Comparison of ENCODE assay signal across 2 cellular contexts in the genomic region with DNA sequence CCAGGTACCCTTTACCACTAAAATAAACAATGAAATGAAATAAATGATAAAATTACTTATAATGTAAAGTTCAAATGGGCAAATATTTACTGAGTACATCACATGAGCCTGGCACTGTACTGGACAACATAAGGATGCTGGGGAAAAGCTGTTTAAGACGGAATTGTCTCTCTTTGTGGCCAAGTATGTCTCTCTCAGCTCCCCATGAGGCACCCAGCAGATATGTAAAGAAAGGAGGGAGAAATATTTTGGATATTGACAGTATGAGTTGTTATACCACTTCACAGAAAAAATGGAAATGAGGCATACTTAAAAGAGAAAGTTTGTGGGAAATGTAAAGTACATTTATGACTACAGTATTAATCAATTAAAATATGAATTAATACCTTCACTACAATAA.
TF ChIP-seq lines count a peak whose summit lies in the region.

No MANE protein-coding gene starts in this region.

TF ChIP-seq in SK-N-SH treated with all-trans-retinoic acid at 6 μM for 48 hours, 23 proteins besides CTCF, POLR2A, EP300 and RAD21 (continued from another document):
- TF ChIP-seq, protein P1, sequence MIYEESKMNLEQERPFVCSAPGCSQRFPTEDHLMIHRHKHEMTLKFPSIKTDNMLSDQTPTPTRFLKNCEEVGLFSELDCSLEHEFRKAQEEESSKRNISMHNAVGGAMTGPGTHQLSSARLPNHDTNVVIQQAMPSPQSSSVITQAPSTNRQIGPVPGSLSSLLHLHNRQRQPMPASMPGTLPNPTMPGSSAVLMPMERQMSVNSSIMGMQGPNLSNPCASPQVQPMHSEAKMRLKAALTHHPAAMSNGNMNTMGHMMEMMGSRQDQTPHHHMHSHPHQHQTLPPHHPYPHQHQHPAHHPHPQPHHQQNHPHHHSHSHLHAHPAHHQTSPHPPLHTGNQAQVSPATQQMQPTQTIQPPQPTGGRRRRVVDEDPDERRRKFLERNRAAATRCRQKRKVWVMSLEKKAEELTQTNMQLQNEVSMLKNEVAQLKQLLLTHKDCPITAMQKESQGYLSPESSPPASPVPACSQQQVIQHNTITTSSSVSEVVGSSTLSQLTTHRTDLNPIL (CRISPR knock-in tag; IDR thresholded peaks at IDR 0.05; ENCODE audit: low read depth) = no peak
- TF ChIP-seq ARNTL (CRISPR knock-in tag; IDR thresholded peaks at IDR 0.05; ENCODE audit: borderline replicate concordance, low read depth) (no peak), ISL1 (CRISPR knock-in tag; IDR thresholded peaks at IDR 0.05) (no peak), OSR1 (CRISPR knock-in tag; IDR thresholded peaks at IDR 0.05) (no peak), PATZ1 (CRISPR knock-in tag; IDR thresholded peaks at IDR 0.05; ENCODE audit: borderline replicate concordance) (no peak), PPARA (CRISPR knock-in tag; IDR thresholded peaks at IDR 0.05; ENCODE audit: borderline replicate concordance) (no peak), TCF4 (CRISPR knock-in tag; IDR thresholded peaks at IDR 0.05; ENCODE audit: borderline replicate concordance) (no peak), ZNF70 (CRISPR knock-in tag; IDR thresholded peaks at IDR 0.05) (no peak), ZFP30 (CRISPR knock-in tag; IDR thresholded peaks at IDR 0.05) (no peak), RARB (CRISPR knock-in tag; IDR thresholded peaks at IDR 0.05) (no peak)
- TF ChIP-seq, protein P2, sequence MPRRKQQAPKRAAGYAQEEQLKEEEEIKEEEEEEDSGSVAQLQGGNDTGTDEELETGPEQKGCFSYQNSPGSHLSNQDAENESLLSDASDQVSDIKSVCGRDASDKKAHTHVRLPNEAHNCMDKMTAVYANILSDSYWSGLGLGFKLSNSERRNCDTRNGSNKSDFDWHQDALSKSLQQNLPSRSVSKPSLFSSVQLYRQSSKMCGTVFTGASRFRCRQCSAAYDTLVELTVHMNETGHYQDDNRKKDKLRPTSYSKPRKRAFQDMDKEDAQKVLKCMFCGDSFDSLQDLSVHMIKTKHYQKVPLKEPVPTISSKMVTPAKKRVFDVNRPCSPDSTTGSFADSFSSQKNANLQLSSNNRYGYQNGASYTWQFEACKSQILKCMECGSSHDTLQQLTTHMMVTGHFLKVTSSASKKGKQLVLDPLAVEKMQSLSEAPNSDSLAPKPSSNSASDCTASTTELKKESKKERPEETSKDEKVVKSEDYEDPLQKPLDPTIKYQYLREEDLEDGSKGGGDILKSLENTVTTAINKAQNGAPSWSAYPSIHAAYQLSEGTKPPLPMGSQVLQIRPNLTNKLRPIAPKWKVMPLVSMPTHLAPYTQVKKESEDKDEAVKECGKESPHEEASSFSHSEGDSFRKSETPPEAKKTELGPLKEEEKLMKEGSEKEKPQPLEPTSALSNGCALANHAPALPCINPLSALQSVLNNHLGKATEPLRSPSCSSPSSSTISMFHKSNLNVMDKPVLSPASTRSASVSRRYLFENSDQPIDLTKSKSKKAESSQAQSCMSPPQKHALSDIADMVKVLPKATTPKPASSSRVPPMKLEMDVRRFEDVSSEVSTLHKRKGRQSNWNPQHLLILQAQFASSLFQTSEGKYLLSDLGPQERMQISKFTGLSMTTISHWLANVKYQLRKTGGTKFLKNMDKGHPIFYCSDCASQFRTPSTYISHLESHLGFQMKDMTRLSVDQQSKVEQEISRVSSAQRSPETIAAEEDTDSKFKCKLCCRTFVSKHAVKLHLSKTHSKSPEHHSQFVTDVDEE (CRISPR knock-in tag; IDR thresholded peaks at IDR 0.05) = no peak

TF ChIP-seq in SK-N-SH, 30 proteins besides CTCF, POLR2A, EP300 and RAD21 (continued from another document):
- TF ChIP-seq SIN3A (IDR thresholded peaks at IDR 0.05; ENCODE audit: borderline replicate concordance, low read depth, low read length) (no peak), FOSL2 (IDR thresholded peaks at IDR 0.05; ENCODE audit: borderline replicate concordance, low read depth) (no peak), TAF1 (IDR thresholded peaks at IDR 0.05; ENCODE audit: borderline replicate concordance, low read depth, low read length) (no peak), ZBTB33 (IDR thresholded peaks at IDR 0.05; ENCODE audit: borderline replicate concordance, low read depth) (no peak), USF1 (IDR thresholded peaks at IDR 0.05; ENCODE audit: borderline replicate concordance, low read depth) (no peak), RXRA (IDR thresholded peaks at IDR 0.05; ENCODE audit: borderline replicate concordance, low read depth) (no peak), MAX (IDR thresholded peaks at IDR 0.05; ENCODE audit: low read depth) (no peak)
